In the genomic region with DNA sequence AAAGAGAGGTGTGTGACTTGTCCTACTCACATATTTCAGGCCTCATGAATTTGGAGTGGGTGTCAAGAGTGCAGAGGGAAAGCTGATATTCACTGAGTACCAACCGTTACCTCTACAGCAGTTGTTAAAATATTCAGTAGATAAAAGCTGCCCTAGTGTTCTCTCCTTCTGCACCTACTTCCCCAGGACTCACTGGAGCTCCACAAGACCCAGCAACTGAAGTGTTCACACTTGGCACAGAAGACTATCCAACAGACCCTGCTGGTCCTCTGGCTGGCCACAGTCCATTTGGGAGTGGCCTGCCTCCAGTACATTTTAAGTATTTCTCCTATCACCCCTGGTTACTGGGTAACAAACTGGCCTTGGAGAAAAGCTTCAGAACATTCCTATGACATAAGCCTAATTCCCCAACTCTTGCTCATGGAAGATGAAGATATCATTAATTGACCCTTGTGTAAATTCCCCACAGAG, we compare ENCODE assay signal across 14 cellular contexts.
DNase-seq lines count a peak whose midpoint lies in the region; ATAC-seq, FAIRE-seq and TF ChIP-seq lines count a peak whose summit lies in the region.
"Had no signal": no experiment of that assay in that cellular context is flagged by ENCODE, and none has a peak within 500 bp of the region (broad histone marks: within the 10 kb centered on the region; RNA-seq: fewer than 3 reads in every experiment).

No MANE protein-coding gene starts in this region.

- H3K27ac ChIP-seq in IMR-90 (ENCODE audit: insufficient read depth, low read length) (peak overlapping the region; percentile 2; the same call in 1 of the 2 replicates), astrocyte (ENCODE audit: low read depth, low read length) (no peak overlapping the region)

- H3K4me1 ChIP-seq in IMR-90 (ENCODE audit: control insufficient read depth, insufficient read depth, low read length) (peaks cover 15% of the 10 kb centered on the region), astrocyte (ENCODE audit: insufficient read depth, low read length) (no peaks in the 10 kb centered on the region)

- H3K4me3 Mint-ChIP-seq in astrocyte (ENCODE audit: unreplicated experiment): no peak overlapping the region
- H3K4me3 Mint-ChIP-seq in stimulated activated memory B cell treated with anti-CD40 and anti-IgM and Interleukin-4, amounts not matched to agents 10 μg/mL and 1 μg/mL and 100 μg/mL, for 72 hours: no peak overlapping the region

- H2AK9ac ChIP-seq in IMR-90 (replicated peaks; ENCODE audit: low read depth, low read length, poor library complexity): no peak overlapping the region

- no TSS peak for BruUV-seq in IMR-90 (replicated peaks; lab: Mats Ljungman, UMichigan)

- in situ Hi-C loops in IMR-90 (cut with MboI; ENCODE audit: low sequenced_read_pairs): no loop called here

- H3K9ac ChIP-seq in IMR-90 (ENCODE audit: low read depth, low read length) (no peak overlapping the region), astrocyte (ENCODE audit: low read length) (no peak overlapping the region)

- POLR2A ChIA-PET in IMR-90 (lab: Charles Lee; ENCODE audit: unreplicated experiment): no interaction called here

- no peak overlapping the region for H3K4me3 ChIP-seq in IMR-90 (ENCODE audit: insufficient read depth, low read depth, low read length)
- H3K4me3 ChIP-seq in astrocyte (ENCODE audit: insufficient read depth, low read depth, low read length): no peak overlapping the region
- no peak overlapping the region for H3K4me3 ChIP-seq in retinal pigment epithelial cell (ENCODE audit: low read length)
- H3K4me3 ChIP-seq: sigmoid colon had no signal

- H3K18ac ChIP-seq in IMR-90 (ENCODE audit: low read depth, low read length): peak overlapping the region; percentile 16

- H2BK20ac ChIP-seq in IMR-90 (ENCODE audit: low read depth, low read length): no peak overlapping the region

- H3K27me3 Mint-ChIP-seq in astrocyte (ENCODE audit: low read depth, unreplicated experiment): no peaks in the 10 kb centered on the region
- H3K27me3 Mint-ChIP-seq in stimulated activated memory B cell treated with anti-CD40 and anti-IgM and Interleukin-4, amounts not matched to agents 10 μg/mL and 1 μg/mL and 100 μg/mL, for 72 hours: no peaks in the 10 kb centered on the region

- WGBS in IMR-90 (ENCODE audit: extremely low coverage in 2 of 2, insufficient read length in 1 of 2), 2 experiments: no CpG with 5 or more reads among the region's 1 CpG

- no peaks in the 10 kb centered on the region for H3K9me3 Mint-ChIP-seq in astrocyte (ENCODE audit: unreplicated experiment)
- H3K9me3 Mint-ChIP-seq in stimulated activated memory B cell treated with anti-CD40 and anti-IgM and Interleukin-4, amounts not matched to agents 10 μg/mL and 1 μg/mL and 100 μg/mL, for 72 hours: peaks cover 3% of the 10 kb centered on the region
- H3K9me3 Mint-ChIP-seq: activated T-helper 2 cell treated with anti-CD3 and anti-CD28 coated beads, Interferon-gamma antibody, Interleukin-2, Interleukin-4, amounts not matched to agents 10 μg/mL and 5 μg/mL and 100 μg/mL, durations not matched to agents 14 hours and 24 hours and 36 hours had no signal

- no peak for TF ChIP-seq RAD21 in IMR-90 (IDR thresholded peaks at IDR 0.05; ENCODE audit: low read length)

- no peaks in the 10 kb centered on the region for H3K36me3 Mint-ChIP-seq in astrocyte (ENCODE audit: low read depth, unreplicated experiment)
- H3K36me3 Mint-ChIP-seq in stimulated activated memory B cell treated with anti-CD40 and anti-IgM and Interleukin-4, amounts not matched to agents 10 μg/mL and 1 μg/mL and 100 μg/mL, for 72 hours: no peaks in the 10 kb centered on the region

- H2AFZ ChIP-seq in IMR-90 (replicated peaks; ENCODE audit: low read length, poor library complexity) (no peak overlapping the region), astrocyte (ENCODE audit: low read depth, low read length) (no peak overlapping the region)

- no peak overlapping the region for H2BK15ac ChIP-seq in IMR-90 (ENCODE audit: low read depth, low read length)

- H4K8ac ChIP-seq in IMR-90 (ENCODE audit: low read depth in 2 of 2, low read length in 2 of 2): no peak overlapping the region

- peak overlapping the region; percentile 55; the same call in 1 of the 2 replicates for H4K91ac ChIP-seq in IMR-90 (ENCODE audit: insufficient read depth, low read depth, low read length)

- H3K27ac Mint-ChIP-seq in astrocyte (ENCODE audit: unreplicated experiment): peak overlapping the region; percentile 44
- H3K27ac Mint-ChIP-seq in stimulated activated memory B cell treated with anti-CD40 and anti-IgM and Interleukin-4, amounts not matched to agents 10 μg/mL and 1 μg/mL and 100 μg/mL, for 72 hours: no peak overlapping the region
- H3K27ac Mint-ChIP-seq: activated T-helper 2 cell treated with anti-CD3 and anti-CD28 coated beads, Interferon-gamma antibody, Interleukin-2, Interleukin-4, amounts not matched to agents 10 μg/mL and 5 μg/mL and 100 μg/mL, durations not matched to agents 14 hours and 24 hours and 36 hours; brain had no signal

- H3K79me2 ChIP-seq in astrocyte (ENCODE audit: insufficient read depth, low read length): no peaks in the 10 kb centered on the region

- no peak overlapping the region for H2BK5ac ChIP-seq in IMR-90 (ENCODE audit: low read depth, low read length, poor library complexity, severe bottlenecking)

- H3K23ac ChIP-seq in IMR-90 (ENCODE audit: low read depth, low read length): no peak overlapping the region

- H4K20me1 ChIP-seq in IMR-90 (ENCODE audit: insufficient read depth, low read length) (no peaks in the 10 kb centered on the region), astrocyte (ENCODE audit: insufficient read depth, low read length) (no peaks in the 10 kb centered on the region)

- H3K36me3 ChIP-seq in IMR-90 (ENCODE audit: control insufficient read depth, insufficient read depth, low read length) (no peaks in the 10 kb centered on the region), astrocyte (ENCODE audit: insufficient read depth, low read length) (no peaks in the 10 kb centered on the region)

- CTCF ChIA-PET in IMR-90 (lab: Yijun Ruan, JAX): no interaction called here

- H3K27me3 ChIP-seq in IMR-90 (ENCODE audit: control insufficient read depth, insufficient read depth, low read length) (no peaks in the 10 kb centered on the region), astrocyte (ENCODE audit: insufficient read depth, low read length) (no peaks in the 10 kb centered on the region)
- H3K27me3 ChIP-seq: sigmoid colon had no signal

- intact Hi-C loops in IMR-90 (cut with micrococcal nuclease): no loop called here
- intact Hi-C loops in left ventricle myocardium superior (cut with micrococcal nuclease): no loop called here

- peak overlapping the region; percentile 26; the same call in 1 of the 2 replicates for H2BK120ac ChIP-seq in IMR-90 (ENCODE audit: low read depth, low read length)

- peak; percentile 45 for DNase-seq in IMR-90
- DNase-seq in astrocyte (ENCODE audit: low read depth): peak; percentile 53
- DNase-seq in left ventricle myocardium superior: peak; percentile 62
- DNase-seq in retinal pigment epithelial cell (ENCODE audit: low read depth): peak; percentile 66
- no peak for DNase-seq in activated CD4-positive, alpha-beta T cell treated with anti-CD3 and anti-CD28 coated beads for 48 hours
- no peak for DNase-seq in NCI-H146 treated with DMSO at 0.1 percent for 48 hours (lab: John Stamatoyannopoulos, UW; ENCODE audit: unreplicated experiment)
- DNase-seq: KBM-7, NCI-H2171, sigmoid colon, T-helper 2 cell had no signal

- H3K9me1 ChIP-seq in IMR-90 (ENCODE audit: insufficient read depth, low read length): no peaks in the 10 kb centered on the region

- ATAC-seq in IMR-90 (ENCODE audit: low read depth): no peak
- ATAC-seq in left ventricle myocardium superior: peak; percentile 91
- no peak for ATAC-seq in stimulated activated memory B cell treated with anti-CD40 and anti-IgM and Interleukin-4, amounts not matched to agents 10 μg/mL and 1 μg/mL and 100 μg/mL, for 72 hours
- ATAC-seq: Panc1 had no signal

- peaks cover 28% of the 10 kb centered on the region for H3K4me1 Mint-ChIP-seq in astrocyte (ENCODE audit: low read depth, unreplicated experiment)
- H3K4me1 Mint-ChIP-seq in stimulated activated memory B cell treated with anti-CD40 and anti-IgM and Interleukin-4, amounts not matched to agents 10 μg/mL and 1 μg/mL and 100 μg/mL, for 72 hours: no peaks in the 10 kb centered on the region

- H2AK5ac ChIP-seq in IMR-90 (ENCODE audit: low read depth, low read length): no peak overlapping the region

- H3K14ac ChIP-seq in IMR-90 (replicated peaks; ENCODE audit: low read depth, low read length): no peak overlapping the region

- FAIRE-seq in astrocyte (lab: Jason Lieb, UNC): no peak

- dilution Hi-C loops in IMR-90 (cut with HindIII; ENCODE audit: low sequenced_read_pairs, unreplicated experiment): no loop called here

- no peak overlapping the region; the same call in 1 of the 2 replicates for H3K4ac ChIP-seq in IMR-90 (ENCODE audit: low read depth, low read length)

- H3K79me1 ChIP-seq in IMR-90 (ENCODE audit: low read depth in 1 of 2, low read length in 2 of 2): no peaks in the 10 kb centered on the region

- no peak overlapping the region for H3K56ac ChIP-seq in IMR-90 (ENCODE audit: extremely low read depth, insufficient read depth, low read length)

- no peak for TF ChIP-seq CTCF in IMR-90 (conservative IDR thresholded peaks at IDR 0.05; ENCODE audit: low read depth, low read length)
- no peak for TF ChIP-seq CTCF in astrocyte (IDR thresholded peaks at IDR 0.05; ENCODE audit: insufficient read depth, low read depth, low read length)
- no peak for TF ChIP-seq CTCF in retinal pigment epithelial cell (conservative IDR thresholded peaks at IDR 0.05; ENCODE audit: low read depth, low read length)

- H3K4me2 ChIP-seq in IMR-90 (ENCODE audit: low read depth, low read length) (no peak overlapping the region; the same call in 1 of the 2 replicates), astrocyte (ENCODE audit: low read length) (no peak overlapping the region)

- peak overlapping the region; percentile 6; the same call in 1 of the 2 replicates for H4K5ac ChIP-seq in IMR-90 (ENCODE audit: low read depth, low read length)

- TF ChIP-seq POLR2A in IMR-90 (IDR thresholded peaks at IDR 0.05; ENCODE audit: low read depth, low read length): no peak

- H3K9me3 ChIP-seq in IMR-90 (ENCODE audit: control insufficient read depth, insufficient read depth, low read length): no peaks in the 10 kb centered on the region
- no peaks in the 10 kb centered on the region for H3K9me3 ChIP-seq in astrocyte (ENCODE audit: insufficient read depth, low read depth, low read length)
- H3K9me3 ChIP-seq: sigmoid colon had no signal

TF ChIP-seq in IMR-90, 13 proteins besides CTCF, POLR2A, EP300 and RAD21 (continues in another document):
- no peak for TF ChIP-seq MAZ (IDR thresholded peaks at IDR 0.05; ENCODE audit: borderline replicate concordance, low read depth, low read length)
- no peak for TF ChIP-seq CHD1 (IDR thresholded peaks at IDR 0.05; ENCODE audit: low read depth, low read length)
- TF ChIP-seq RCOR1 (IDR thresholded peaks at IDR 0.05; ENCODE audit: insufficient replicate concordance, low read length): no peak
- no peak for TF ChIP-seq MAFK (IDR thresholded peaks at IDR 0.05; ENCODE audit: low read depth, low read length)
- TF ChIP-seq RFX5 (IDR thresholded peaks at IDR 0.05; ENCODE audit: low read depth, low read length): no peak
- TF ChIP-seq FOS (IDR thresholded peaks at IDR 0.05; ENCODE audit: low read depth, low read length): no peak
- TF ChIP-seq BHLHE40 (IDR thresholded peaks at IDR 0.05; ENCODE audit: low read depth, low read length): no peak

Comparison
In these comparisons a context has a peak if more than half of its experiments do, and no peak if none do; other contexts are left out.
1. DNase-seq: peak in IMR-90 (single experiment), astrocyte (single experiment), left ventricle myocardium superior (single experiment) and retinal pigment epithelial cell (single experiment); none in activated CD4-positive, alpha-beta T cell treated with anti-CD3 and anti-CD28 coated beads for 48 hours (single experiment) and NCI-H146 treated with DMSO at 0.1 percent for 48 hours (single experiment).